In genomic region chr5:83844320-83845068, GRCh38 we compare ENCODE assay signal across 8 cellular contexts.
DNase-seq lines count a peak whose midpoint lies in the region; ATAC-seq and TF ChIP-seq lines count a peak whose summit lies in the region.

No MANE protein-coding gene starts in this region.

- peak; percentile 13 for DNase-seq in ELR (ENCODE audit: low read depth)
- DNase-seq in activated T-helper 1 cell treated with anti-CD3 and anti-CD28 coated beads, Interleukin-12 subunit alpha, Interleukin-12 subunit beta, Interleukin-2, Interleukin-4 antibody, amounts not matched to agents 30 ng/mL and 10 ng/mL and 1 ng/mL, durations not matched to agents 14 hours and 24 hours and 36 hours (ENCODE audit: low spot score): peak; percentile 52
- DNase-seq in omental fat pad (ENCODE audit: low spot score): no peak
- DNase-seq in NCI-H526 (lab: John Stamatoyannopoulos, UW): no peak
- DNase-seq in superior temporal gyrus (ENCODE audit: extremely low spot score): no peak
- DNase-seq in G401 (ENCODE audit: low spot score): no peak

- peak overlapping the region; percentile 56 for H3K4me3 Mint-ChIP-seq in activated T-helper 1 cell treated with anti-CD3 and anti-CD28 coated beads, Interleukin-12 subunit alpha, Interleukin-12 subunit beta, Interleukin-2, Interleukin-4 antibody, amounts not matched to agents 30 ng/mL and 10 ng/mL and 1 ng/mL, durations not matched to agents 14 hours and 24 hours and 36 hours

- no peak for TF ChIP-seq CTCF in omental fat pad (IDR thresholded peaks at IDR 0.05)

- in situ Hi-C loops in G401 (cut with HindIII; ENCODE audit: low sequenced_read_pairs): no loop called here

- H3K9me3 Mint-ChIP-seq in activated T-helper 1 cell treated with anti-CD3 and anti-CD28 coated beads, Interleukin-12 subunit alpha, Interleukin-12 subunit beta, Interleukin-2, Interleukin-4 antibody, amounts not matched to agents 30 ng/mL and 10 ng/mL and 1 ng/mL, durations not matched to agents 14 hours and 24 hours and 36 hours: peaks cover 17% of the 10 kb centered on the region

- peaks cover 6% of the 10 kb centered on the region for H3K27me3 Mint-ChIP-seq in activated T-helper 1 cell treated with anti-CD3 and anti-CD28 coated beads, Interleukin-12 subunit alpha, Interleukin-12 subunit beta, Interleukin-2, Interleukin-4 antibody, amounts not matched to agents 30 ng/mL and 10 ng/mL and 1 ng/mL, durations not matched to agents 14 hours and 24 hours and 36 hours (ENCODE audit: insufficient read depth)

- intact Hi-C loops in activated T-helper 1 cell treated with anti-CD3 and anti-CD28 coated beads, Interleukin-12 subunit alpha, Interleukin-12 subunit beta, Interleukin-2, Interleukin-4 antibody, amounts not matched to agents 30 ng/mL and 10 ng/mL and 1 ng/mL, durations not matched to agents 14 hours and 24 hours and 36 hours (cut with micrococcal nuclease): no loop called here

- peaks cover 29% of the 10 kb centered on the region for H3K4me1 Mint-ChIP-seq in activated T-helper 1 cell treated with anti-CD3 and anti-CD28 coated beads, Interleukin-12 subunit alpha, Interleukin-12 subunit beta, Interleukin-2, Interleukin-4 antibody, amounts not matched to agents 30 ng/mL and 10 ng/mL and 1 ng/mL, durations not matched to agents 14 hours and 24 hours and 36 hours (ENCODE audit: low read depth)

- ATAC-seq in GM19438 (IDR thresholded peaks at IDR 0.05; ENCODE audit: low read depth, unreplicated experiment) (peak; percentile 98), HG03378 (IDR thresholded peaks at IDR 0.05; ENCODE audit: unreplicated experiment) (peak; percentile 99), omental fat pad (ENCODE audit: low FRiP score) (peak; percentile 95)

- H3K27ac Mint-ChIP-seq in activated T-helper 1 cell treated with anti-CD3 and anti-CD28 coated beads, Interleukin-12 subunit alpha, Interleukin-12 subunit beta, Interleukin-2, Interleukin-4 antibody, amounts not matched to agents 30 ng/mL and 10 ng/mL and 1 ng/mL, durations not matched to agents 14 hours and 24 hours and 36 hours: peak overlapping the region; percentile 75

- H3K36me3 Mint-ChIP-seq in activated T-helper 1 cell treated with anti-CD3 and anti-CD28 coated beads, Interleukin-12 subunit alpha, Interleukin-12 subunit beta, Interleukin-2, Interleukin-4 antibody, amounts not matched to agents 30 ng/mL and 10 ng/mL and 1 ng/mL, durations not matched to agents 14 hours and 24 hours and 36 hours (ENCODE audit: low read depth): peaks cover 4% of the 10 kb centered on the region

Comparison
In these comparisons a context has a peak if more than half of its experiments do, and no peak if none do; other contexts are left out.
1. DNase-seq: peak in ELR (single experiment) and activated T-helper 1 cell treated with anti-CD3 and anti-CD28 coated beads, Interleukin-12 subunit alpha, Interleukin-12 subunit beta, Interleukin-2, Interleukin-4 antibody, amounts not matched to agents 30 ng/mL and 10 ng/mL and 1 ng/mL, durations not matched to agents 14 hours and 24 hours and 36 hours (single experiment); none in omental fat pad (single experiment), NCI-H526 (0 of 2), superior temporal gyrus (single experiment) and G401 (single experiment).
2. Peak in every context shown above with its lines, with median percentiles within 50 percentile points of each other: ATAC-seq.